31 cellular contexts compared by ENCODE assay signal in the genomic region with DNA sequence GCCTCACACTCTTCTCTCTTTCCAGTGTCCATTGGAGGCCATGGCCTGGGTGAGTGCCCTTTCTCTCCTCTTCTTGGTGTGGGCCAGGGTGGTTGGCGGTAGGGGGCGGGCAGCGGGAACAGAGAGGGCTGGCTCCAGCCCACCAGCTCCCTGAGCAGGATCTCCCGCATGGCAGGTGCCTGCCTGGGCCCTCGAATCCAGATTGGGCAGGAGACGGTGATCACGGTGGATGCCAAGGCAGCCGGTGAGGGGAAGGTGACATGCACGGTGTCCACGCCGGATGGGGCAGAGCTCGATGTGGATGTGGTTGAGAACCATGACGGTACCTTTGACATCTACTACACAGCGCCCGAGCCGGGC. TPM values are rescaled to one million over a fixed set of nuclear protein-coding genes. Genes with fewer than 3 reads are reported as not detected.
"Had no signal": no experiment of that assay in that cellular context is flagged by ENCODE, and none has a peak within 500 bp of the region (broad histone marks: within the 10 kb centered on the region; RNA-seq: fewer than 3 reads in every experiment).

No MANE protein-coding gene starts in this region.

- H3K27ac ChIP-seq: body of pancreas, esophagus squamous epithelium, WERI-Rb-1 had no signal

- DNase-seq: activated B cell treated with CpG ODN at 0.5 μM for 24 hours; activated CD4-positive, alpha-beta T cell treated with anti-CD3 and anti-CD28 coated beads for 48 hours; activated CD4-positive, alpha-beta T cell treated with anti-CD3 and anti-CD28 coated beads, Interleukin-2, amount 50 U/mL, for 1 hour; activated CD4-positive, alpha-beta T cell treated with anti-CD3 and anti-CD28 coated beads, Interleukin-2, amount 50 U/mL, for 48 hours; activated CD8-positive, alpha-beta memory T cell treated with anti-CD3 and anti-CD28 coated beads, Interleukin-2, amount 10 ng/mL, durations not matched to agents 7 days and 5 days; activated CD8-positive, alpha-beta memory T cell treated with anti-CD3 and anti-CD28 coated beads, Interleukin-2, amount 50 U/mL, for 4 hours; activated CD8-positive, alpha-beta T cell treated with anti-CD3 and anti-CD28 coated beads, Interleukin-2, amount 10 ng/mL, durations not matched to agents 7 days and 5 days; activated effector memory CD4-positive, alpha-beta T cell treated with Interleukin-2 at 50 U/mL for 16 hours; activated gamma-delta T cell treated with Interleukin-2 at 50 U/mL for 16 hours; activated naive CD4-positive, alpha-beta T cell treated with anti-CD3 and anti-CD28 coated beads, Interleukin-2, amount 50 U/mL, for 16 hours; activated naive CD4-positive, alpha-beta T cell treated with Interleukin-2 at 50 U/mL for 16 hours; activated T-cell treated with anti-CD3 and anti-CD28 coated beads, Interleukin-2, amount 50 U/mL, for 4 hours; amniotic stem cell; anterior cingulate cortex; body of pancreas; caudate nucleus; cortex of kidney; dermis blood vessel endothelial cell; effector CD4-positive, alpha-beta T cell; effector memory CD8-positive, alpha-beta T cell; erythroblast; esophagus squamous epithelium; foreskin melanocyte; T-helper 1 cell; T-helper 17 cell; T1000; WERI-Rb-1 had no signal

- H3K4me1 ChIP-seq: body of pancreas, esophagus squamous epithelium had no signal

- H3K9me3 Mint-ChIP-seq: activated B cell treated with CpG ODN at 0.5 μM for 24 hours; activated T-cell treated with anti-CD3 and anti-CD28 coated beads, Interleukin-2, amount 50 U/mL, for 4 hours; activated T-helper 17 cell treated with anti-CD3 and anti-CD28 coated beads, Interleukin-2, amount 50 U/mL, for 72 hours; effector memory CD8-positive, alpha-beta T cell; T-helper 2 cell treated with Interferon-gamma antibody and Interleukin-4, amounts not matched to agents 5 μg/mL and 100 μg/mL, for 36 hours had no signal

- H3K9me3 ChIP-seq: body of pancreas, esophagus squamous epithelium had no signal

- H3K4me3 Mint-ChIP-seq: activated B cell treated with CpG ODN at 0.5 μM for 24 hours; activated CD8-positive, alpha-beta memory T cell treated with anti-CD3 and anti-CD28 coated beads, Interleukin-2, amount 10 ng/mL, durations not matched to agents 7 days and 5 days; activated CD8-positive, alpha-beta T cell treated with anti-CD3 and anti-CD28 coated beads, Interleukin-2, amount 10 ng/mL, durations not matched to agents 7 days and 5 days; activated naive CD8-positive, alpha-beta T cell; activated T-cell treated with anti-CD3 and anti-CD28 coated beads, Interleukin-2, amount 50 U/mL, for 4 hours; activated T-helper 17 cell treated with anti-CD3 and anti-CD28 coated beads, Interleukin-2, amount 50 U/mL, for 72 hours; effector memory CD8-positive, alpha-beta T cell; T-helper 17 cell; T-helper 2 cell treated with Interferon-gamma antibody and Interleukin-4, amounts not matched to agents 5 μg/mL and 100 μg/mL, for 36 hours had no signal

- H3K27me3 ChIP-seq: body of pancreas had no signal

- H3K36me3 ChIP-seq: WERI-Rb-1 had no signal

- H3K4me1 Mint-ChIP-seq: activated B cell treated with CpG ODN at 0.5 μM for 24 hours; activated CD8-positive, alpha-beta memory T cell treated with anti-CD3 and anti-CD28 coated beads, Interleukin-2, amount 10 ng/mL, durations not matched to agents 7 days and 5 days; activated T-helper 17 cell treated with anti-CD3 and anti-CD28 coated beads, Interleukin-2, amount 50 U/mL, for 72 hours had no signal

- H3K4me3 ChIP-seq: body of pancreas, esophagus squamous epithelium had no signal

- H3K27me3 Mint-ChIP-seq: activated CD8-positive, alpha-beta memory T cell treated with anti-CD3 and anti-CD28 coated beads, Interleukin-2, amount 10 ng/mL, durations not matched to agents 7 days and 5 days; activated naive CD8-positive, alpha-beta T cell; T-helper 17 cell had no signal

- ATAC-seq: activated CD4-positive, CD25-positive, alpha-beta regulatory T cell treated with anti-CD3 and anti-CD28 coated beads, Interleukin-2, amount 50 U/mL, for 24 hours; activated CD8-positive, alpha-beta memory T cell treated with anti-CD3 and anti-CD28 coated beads, Interleukin-2, amount 10 ng/mL, durations not matched to agents 7 days and 5 days; activated CD8-positive, alpha-beta T cell treated with anti-CD3 and anti-CD28 coated beads, Interleukin-2, amount 10 ng/mL, durations not matched to agents 7 days and 5 days; activated T-cell treated with anti-CD3 and anti-CD28 coated beads, Interleukin-2, amount 50 U/mL, for 4 hours; activated T-helper 17 cell treated with anti-CD3 and anti-CD28 coated beads, Interleukin-2, amount 50 U/mL, for 72 hours; body of pancreas; effector memory CD8-positive, alpha-beta T cell; T-helper 17 cell had no signal

- H3K36me3 Mint-ChIP-seq: activated CD8-positive, alpha-beta memory T cell treated with anti-CD3 and anti-CD28 coated beads, Interleukin-2, amount 10 ng/mL, durations not matched to agents 7 days and 5 days; activated naive CD8-positive, alpha-beta T cell had no signal

- H3K27ac Mint-ChIP-seq: activated B cell treated with CpG ODN at 0.5 μM for 24 hours; activated CD8-positive, alpha-beta memory T cell treated with anti-CD3 and anti-CD28 coated beads, Interleukin-2, amount 10 ng/mL, durations not matched to agents 7 days and 5 days; activated CD8-positive, alpha-beta T cell treated with anti-CD3 and anti-CD28 coated beads, Interleukin-2, amount 10 ng/mL, durations not matched to agents 7 days and 5 days; activated naive CD8-positive, alpha-beta T cell; activated T-helper 17 cell treated with anti-CD3 and anti-CD28 coated beads, Interleukin-2, amount 50 U/mL, for 72 hours; effector memory CD8-positive, alpha-beta T cell; T-helper 17 cell; T-helper 2 cell treated with Interferon-gamma antibody and Interleukin-4, amounts not matched to agents 5 μg/mL and 100 μg/mL, for 36 hours had no signal

RNA-seq across cellular contexts. Expression of gene FLNC, which starts 18.9 kb away (rescaled TPM):
- total RNA-seq: activated B cell treated with CpG ODN at 0.5 μM for 24 hours; activated CD8-positive, alpha-beta memory T cell treated with anti-CD3 and anti-CD28 coated beads, Interleukin-2, amount 10 ng/mL, durations not matched to agents 7 days and 5 days; activated CD8-positive, alpha-beta T cell treated with anti-CD3 and anti-CD28 coated beads, Interleukin-2, amount 10 ng/mL, durations not matched to agents 7 days and 5 days had no signal
